ENCODE assay signal across 1 cellular context in the genomic region with DNA sequence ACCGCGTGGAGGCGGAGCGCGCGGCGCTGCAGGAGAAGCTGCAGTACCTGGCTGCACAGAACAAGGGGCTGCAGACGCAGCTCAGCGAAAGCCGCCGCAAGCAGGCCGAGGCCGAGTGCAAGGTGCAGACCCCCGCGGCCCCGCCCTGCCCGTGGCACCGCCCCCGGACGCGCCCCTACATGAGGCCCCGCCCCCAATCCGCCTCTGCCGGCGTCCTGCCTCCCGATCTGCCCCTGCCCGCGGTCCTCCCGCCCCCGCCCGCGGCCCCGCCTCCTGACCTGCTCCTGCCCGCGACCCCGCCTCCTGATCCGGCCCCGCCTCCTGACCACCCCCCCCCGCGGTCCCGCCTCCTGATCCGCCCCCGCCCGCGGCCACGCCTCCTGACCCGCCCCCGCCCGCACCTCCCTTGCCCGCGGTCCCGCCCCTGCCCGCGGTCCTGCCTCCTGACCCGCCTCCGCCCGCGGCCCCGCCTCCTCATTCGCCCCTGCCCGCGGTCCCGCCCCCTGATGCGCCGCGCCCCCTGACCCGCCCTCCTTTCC.
TF ChIP-seq lines count a peak whose summit lies in the region.

No MANE protein-coding gene starts in this region.

TF ChIP-seq in H1, 55 proteins besides CTCF, POLR2A, EP300 and RAD21:
- TF ChIP-seq EGR1 (IDR thresholded peaks at IDR 0.05; ENCODE audit: borderline replicate concordance, low read depth, low read length), result peak; percentile 39; the same call in 1 of the 2 replicates
- TF ChIP-seq SP2 (IDR thresholded peaks at IDR 0.05; ENCODE audit: low read length), result no peak
- TF ChIP-seq TAF1 (IDR thresholded peaks at IDR 0.05; ENCODE audit: low read depth, low read length), result peak; percentile 37
- TF ChIP-seq CBX5 (IDR thresholded peaks at IDR 0.05; ENCODE audit: low read depth, low read length), result no peak
- TF ChIP-seq SP1 (IDR thresholded peaks at IDR 0.05; ENCODE audit: low read depth, low read length), result peak; percentile 67; the same call in 1 of the 2 replicates
- no peak for TF ChIP-seq HDAC2 (IDR thresholded peaks at IDR 0.05; ENCODE audit: borderline replicate concordance in 1 of 2, low read depth in 2 of 2, low read length in 2 of 2)
